In the genomic region with DNA sequence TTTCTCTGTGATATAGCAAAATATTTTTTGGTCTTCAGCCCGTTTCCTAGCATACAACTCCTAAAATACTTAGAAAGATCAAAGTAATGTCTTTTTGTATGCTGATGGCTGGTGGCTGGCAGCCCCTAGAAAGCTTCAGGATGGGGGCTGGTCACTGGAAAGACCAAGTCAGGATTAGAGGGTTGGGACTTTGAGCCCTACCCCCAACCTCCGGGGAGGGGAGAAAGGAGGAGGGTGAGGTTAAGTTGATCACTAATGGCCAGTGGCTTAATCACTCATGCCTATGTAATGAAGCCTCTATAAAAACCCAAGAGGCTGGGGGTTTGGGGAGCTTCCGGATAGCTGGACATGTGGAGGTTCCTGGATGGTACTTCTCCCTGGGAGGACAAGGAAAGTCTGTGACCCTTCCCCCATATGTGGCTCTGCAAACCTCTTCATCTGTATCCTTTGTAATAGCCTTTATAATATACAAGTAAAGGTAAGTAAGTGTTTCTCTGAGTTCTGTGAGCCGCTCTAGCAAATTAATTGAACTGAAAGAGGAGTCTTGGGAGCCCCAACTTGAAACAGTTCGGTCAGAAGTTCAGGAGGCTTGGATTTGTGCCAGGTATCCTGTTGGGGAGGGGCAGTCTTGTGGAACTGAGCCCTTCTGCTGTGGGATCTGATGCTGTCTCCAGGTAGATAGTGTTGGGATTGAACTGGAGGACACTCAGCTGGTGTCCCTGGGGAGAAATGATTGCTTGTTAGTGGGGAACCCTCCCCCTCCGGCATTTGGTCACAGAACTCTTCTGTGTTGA, we compare ENCODE assay signal across 7 cellular contexts.
DNase-seq lines count a peak whose midpoint lies in the region; TF ChIP-seq lines count a peak whose summit lies in the region.
"Had no signal": no experiment of that assay in that cellular context is flagged by ENCODE, and none has a peak within 500 bp of the region (broad histone marks: within the 10 kb centered on the region; RNA-seq: fewer than 3 reads in every experiment).

No MANE protein-coding gene starts in this region.

- H3K27ac Mint-ChIP-seq in nephron: peak overlapping the region; percentile 72 to 86 (median 77)

- H3K27me3 Mint-ChIP-seq in nephron (ENCODE audit: low read depth): peaks cover 11% of the 10 kb centered on the region

- H3K27ac ChIP-seq in SU-DHL-6 (ENCODE audit: low read depth, low read length): peak overlapping the region; percentile 7; the same call in 1 of the 2 replicates

- DNase-seq in NCI-H1105 treated with DMSO at 0.1 percent for 48 hours (lab: John Stamatoyannopoulos, UW): peak; percentile 15
- DNase-seq in NCI-H1105 (lab: John Stamatoyannopoulos, UW): no peak
- DNase-seq in CD1c-positive myeloid dendritic cell (ENCODE audit: extremely low spot score): no peak
- DNase-seq in SKM-1 treated with dmso at 0.1 percent for 144 hours (lab: John Stamatoyannopoulos, UW; ENCODE audit: unreplicated experiment): no peak
- DNase-seq: 8988T had no signal

- peak overlapping the region; percentile 47 to 71 (median 61) for H3K4me3 Mint-ChIP-seq in nephron

- no peaks in the 10 kb centered on the region for H3K9me2 ChIP-seq in SU-DHL-6 (replicated peaks; ENCODE audit: insufficient read depth, low read length)

- no peak overlapping the region for H3K4me3 ChIP-seq in SU-DHL-6 (ENCODE audit: insufficient read depth, low read length, poor library complexity, severe bottlenecking)

- no peaks in the 10 kb centered on the region for H3K9me3 Mint-ChIP-seq in nephron

- H2AFZ ChIP-seq in SU-DHL-6 (ENCODE audit: low read depth, low read length, severe bottlenecking): no peak overlapping the region

- peaks cover 84% of the 10 kb centered on the region for H3K79me2 ChIP-seq in SU-DHL-6 (ENCODE audit: insufficient read depth, low read length)

- H3K9me3 ChIP-seq in SU-DHL-6 (ENCODE audit: insufficient read depth, low read length): no peaks in the 10 kb centered on the region

- no peaks in the 10 kb centered on the region for H3K36me3 ChIP-seq in SU-DHL-6 (ENCODE audit: low read length)

- H3K27me3 ChIP-seq in SU-DHL-6 (ENCODE audit: low read length): no peaks in the 10 kb centered on the region

- peaks cover 4% of the 10 kb centered on the region; the same call in 1 of the 2 replicates for H3F3A ChIP-seq in SU-DHL-6 (ENCODE audit: insufficient read depth)

- TF ChIP-seq CTCF in SU-DHL-6 (IDR thresholded peaks at IDR 0.05; ENCODE audit: insufficient read depth, low read length, poor library complexity, severe bottlenecking) (no peak), nephron (IDR thresholded peaks at IDR 0.05; ENCODE audit: unreplicated experiment in 3 of 3) (no peak)

- no peaks in the 10 kb centered on the region for H4K20me1 ChIP-seq in SU-DHL-6 (ENCODE audit: low read depth, low read length)

- H3K4me2 ChIP-seq in SU-DHL-6 (ENCODE audit: low read depth, low read length, poor library complexity, severe bottlenecking): peak overlapping the region; percentile 24

- H3K9ac ChIP-seq in SU-DHL-6 (ENCODE audit: low read length): 0 out of 2 replicates have a peak overlapping the region, but pooled peaks have one; percentile 0

- H3K36me3 Mint-ChIP-seq in nephron (ENCODE audit: low read depth): no peaks in the 10 kb centered on the region

- H3K4me1 Mint-ChIP-seq in nephron: peaks cover 27% of the 10 kb centered on the region
